Comparison of ENCODE assay signal across 1 cellular context in genomic region chr20:35447082-35447789, GRCh38.
TF ChIP-seq lines count a peak whose summit lies in the region.

No MANE protein-coding gene starts in this region.

TF ChIP-seq in HepG2, 621 proteins besides CTCF, POLR2A, EP300 and RAD21 (continued from another document and continues in another):
- TF ChIP-seq, protein P1, sequence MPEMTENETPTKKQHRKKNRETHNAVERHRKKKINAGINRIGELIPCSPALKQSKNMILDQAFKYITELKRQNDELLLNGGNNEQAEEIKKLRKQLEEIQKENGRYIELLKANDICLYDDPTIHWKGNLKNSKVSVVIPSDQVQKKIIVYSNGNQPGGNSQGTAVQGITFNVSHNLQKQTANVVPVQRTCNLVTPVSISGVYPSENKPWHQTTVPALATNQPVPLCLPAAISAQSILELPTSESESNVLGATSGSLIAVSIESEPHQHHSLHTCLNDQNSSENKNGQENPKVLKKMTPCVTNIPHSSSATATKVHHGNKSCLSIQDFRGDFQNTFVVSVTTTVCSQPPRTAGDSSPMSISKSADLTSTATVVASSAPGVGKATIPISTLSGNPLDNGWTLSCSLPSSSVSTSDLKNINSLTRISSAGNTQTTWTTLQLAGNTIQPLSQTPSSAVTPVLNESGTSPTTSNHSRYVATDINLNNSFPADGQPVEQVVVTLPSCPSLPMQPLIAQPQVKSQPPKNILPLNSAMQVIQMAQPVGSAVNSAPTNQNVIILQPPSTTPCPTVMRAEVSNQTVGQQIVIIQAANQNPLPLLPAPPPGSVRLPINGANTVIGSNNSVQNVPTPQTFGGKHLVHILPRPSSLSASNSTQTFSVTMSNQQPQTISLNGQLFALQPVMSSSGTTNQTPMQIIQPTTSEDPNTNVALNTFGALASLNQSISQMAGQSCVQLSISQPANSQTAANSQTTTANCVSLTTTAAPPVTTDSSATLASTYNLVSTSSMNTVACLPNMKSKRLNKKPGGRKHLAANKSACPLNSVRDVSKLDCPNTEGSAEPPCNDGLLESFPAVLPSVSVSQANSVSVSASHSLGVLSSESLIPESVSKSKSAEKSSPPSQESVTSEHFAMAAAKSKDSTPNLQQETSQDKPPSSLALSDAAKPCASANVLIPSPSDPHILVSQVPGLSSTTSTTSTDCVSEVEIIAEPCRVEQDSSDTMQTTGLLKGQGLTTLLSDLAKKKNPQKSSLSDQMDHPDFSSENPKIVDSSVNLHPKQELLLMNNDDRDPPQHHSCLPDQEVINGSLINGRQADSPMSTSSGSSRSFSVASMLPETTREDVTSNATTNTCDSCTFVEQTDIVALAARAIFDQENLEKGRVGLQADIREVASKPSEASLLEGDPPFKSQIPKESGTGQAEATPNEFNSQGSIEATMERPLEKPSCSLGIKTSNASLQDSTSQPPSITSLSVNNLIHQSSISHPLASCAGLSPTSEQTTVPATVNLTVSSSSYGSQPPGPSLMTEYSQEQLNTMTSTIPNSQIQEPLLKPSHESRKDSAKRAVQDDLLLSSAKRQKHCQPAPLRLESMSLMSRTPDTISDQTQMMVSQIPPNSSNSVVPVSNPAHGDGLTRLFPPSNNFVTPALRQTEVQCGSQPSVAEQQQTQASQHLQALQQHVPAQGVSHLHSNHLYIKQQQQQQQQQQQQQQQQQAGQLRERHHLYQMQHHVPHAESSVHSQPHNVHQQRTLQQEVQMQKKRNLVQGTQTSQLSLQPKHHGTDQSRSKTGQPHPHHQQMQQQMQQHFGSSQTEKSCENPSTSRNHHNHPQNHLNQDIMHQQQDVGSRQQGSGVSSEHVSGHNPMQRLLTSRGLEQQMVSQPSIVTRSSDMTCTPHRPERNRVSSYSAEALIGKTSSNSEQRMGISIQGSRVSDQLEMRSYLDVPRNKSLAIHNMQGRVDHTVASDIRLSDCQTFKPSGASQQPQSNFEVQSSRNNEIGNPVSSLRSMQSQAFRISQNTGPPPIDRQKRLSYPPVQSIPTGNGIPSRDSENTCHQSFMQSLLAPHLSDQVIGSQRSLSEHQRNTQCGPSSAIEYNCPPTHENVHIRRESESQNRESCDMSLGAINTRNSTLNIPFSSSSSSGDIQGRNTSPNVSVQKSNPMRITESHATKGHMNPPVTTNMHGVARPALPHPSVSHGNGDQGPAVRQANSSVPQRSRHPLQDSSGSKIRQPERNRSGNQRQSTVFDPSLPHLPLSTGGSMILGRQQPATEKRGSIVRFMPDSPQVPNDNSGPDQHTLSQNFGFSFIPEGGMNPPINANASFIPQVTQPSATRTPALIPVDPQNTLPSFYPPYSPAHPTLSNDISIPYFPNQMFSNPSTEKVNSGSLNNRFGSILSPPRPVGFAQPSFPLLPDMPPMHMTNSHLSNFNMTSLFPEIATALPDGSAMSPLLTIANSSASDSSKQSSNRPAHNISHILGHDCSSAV (CRISPR knock-in tag; IDR thresholded peaks at IDR 0.05; ENCODE audit: borderline replicate concordance) = no peak
- TF ChIP-seq HIVEP1 (CRISPR knock-in tag; IDR thresholded peaks at IDR 0.05) (no peak), MATR3 (CRISPR knock-in tag; IDR thresholded peaks at IDR 0.05) (no peak), DZIP1 (CRISPR knock-in tag; IDR thresholded peaks at IDR 0.05) (no peak), ZBTB3 (CRISPR knock-in tag; IDR thresholded peaks at IDR 0.05; ENCODE audit: borderline replicate concordance, low read depth) (no peak), POLR2AphosphoS2 (IDR thresholded peaks at IDR 0.05; ENCODE audit: low read depth, low read length) (no peak), ZNF138 (CRISPR knock-in tag; IDR thresholded peaks at IDR 0.05; ENCODE audit: low read depth) (no peak), ZBTB46 (CRISPR knock-in tag; IDR thresholded peaks at IDR 0.05; ENCODE audit: borderline replicate concordance) (no peak), AFF4 (CRISPR knock-in tag; IDR thresholded peaks at IDR 0.05) (no peak), RFX1 (IDR thresholded peaks at IDR 0.05) (no peak), ARNT2 (CRISPR knock-in tag; IDR thresholded peaks at IDR 0.05; ENCODE audit: low read depth) (0 out of 2 replicates have a peak, but pooled peaks have one; percentile 49), ARHGAP35 (CRISPR knock-in tag; IDR thresholded peaks at IDR 0.05; ENCODE audit: borderline replicate concordance) (no peak), MIER2 (CRISPR knock-in tag; IDR thresholded peaks at IDR 0.05) (peak; percentile 66; the same call in 1 of the 2 replicates), ZNF652 (CRISPR knock-in tag; IDR thresholded peaks at IDR 0.05; ENCODE audit: borderline replicate concordance, low read depth) (no peak), ZNF782 (CRISPR knock-in tag; IDR thresholded peaks at IDR 0.05; ENCODE audit: borderline replicate concordance) (no peak), NR2C2 (CRISPR knock-in tag; IDR thresholded peaks at IDR 0.05; ENCODE audit: borderline replicate concordance) (peak; percentile 26; the same call in 1 of the 2 replicates), ZNF180 (CRISPR knock-in tag; IDR thresholded peaks at IDR 0.05; ENCODE audit: borderline replicate concordance, low read depth) (no peak), BCL6 (CRISPR knock-in tag; IDR thresholded peaks at IDR 0.05) (peak; percentile 13; the same call in 1 of the 2 replicates), ZNF17 (CRISPR knock-in tag; IDR thresholded peaks at IDR 0.05) (no peak), ZNF232 (CRISPR knock-in tag; IDR thresholded peaks at IDR 0.05; ENCODE audit: borderline replicate concordance) (no peak), HOXD1 (CRISPR knock-in tag; IDR thresholded peaks at IDR 0.05) (no peak), ZBTB1 (CRISPR knock-in tag; IDR thresholded peaks at IDR 0.05; ENCODE audit: borderline replicate concordance) (no peak), EEA1 (CRISPR knock-in tag; IDR thresholded peaks at IDR 0.05; ENCODE audit: borderline replicate concordance) (no peak), ZNF740 (CRISPR knock-in tag; IDR thresholded peaks at IDR 0.05) (no peak), ZNF83 (CRISPR knock-in tag; IDR thresholded peaks at IDR 0.05; ENCODE audit: borderline replicate concordance) (no peak)
- TF ChIP-seq, protein P2, sequence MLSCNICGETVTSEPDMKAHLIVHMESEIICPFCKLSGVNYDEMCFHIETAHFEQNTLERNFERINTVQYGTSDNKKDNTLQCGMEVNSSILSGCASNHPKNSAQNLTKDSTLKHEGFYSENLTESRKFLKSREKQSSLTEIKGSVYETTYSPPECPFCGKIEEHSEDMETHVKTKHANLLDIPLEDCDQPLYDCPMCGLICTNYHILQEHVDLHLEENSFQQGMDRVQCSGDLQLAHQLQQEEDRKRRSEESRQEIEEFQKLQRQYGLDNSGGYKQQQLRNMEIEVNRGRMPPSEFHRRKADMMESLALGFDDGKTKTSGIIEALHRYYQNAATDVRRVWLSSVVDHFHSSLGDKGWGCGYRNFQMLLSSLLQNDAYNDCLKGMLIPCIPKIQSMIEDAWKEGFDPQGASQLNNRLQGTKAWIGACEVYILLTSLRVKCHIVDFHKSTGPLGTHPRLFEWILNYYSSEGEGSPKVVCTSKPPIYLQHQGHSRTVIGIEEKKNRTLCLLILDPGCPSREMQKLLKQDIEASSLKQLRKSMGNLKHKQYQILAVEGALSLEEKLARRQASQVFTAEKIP (CRISPR knock-in tag; IDR thresholded peaks at IDR 0.05; ENCODE audit: borderline replicate concordance) = no peak
- TF ChIP-seq, protein P3, sequence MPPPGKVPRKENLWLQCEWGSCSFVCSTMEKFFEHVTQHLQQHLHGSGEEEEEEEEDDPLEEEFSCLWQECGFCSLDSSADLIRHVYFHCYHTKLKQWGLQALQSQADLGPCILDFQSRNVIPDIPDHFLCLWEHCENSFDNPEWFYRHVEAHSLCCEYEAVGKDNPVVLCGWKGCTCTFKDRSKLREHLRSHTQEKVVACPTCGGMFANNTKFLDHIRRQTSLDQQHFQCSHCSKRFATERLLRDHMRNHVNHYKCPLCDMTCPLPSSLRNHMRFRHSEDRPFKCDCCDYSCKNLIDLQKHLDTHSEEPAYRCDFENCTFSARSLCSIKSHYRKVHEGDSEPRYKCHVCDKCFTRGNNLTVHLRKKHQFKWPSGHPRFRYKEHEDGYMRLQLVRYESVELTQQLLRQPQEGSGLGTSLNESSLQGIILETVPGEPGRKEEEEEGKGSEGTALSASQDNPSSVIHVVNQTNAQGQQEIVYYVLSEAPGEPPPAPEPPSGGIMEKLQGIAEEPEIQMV (CRISPR knock-in tag; IDR thresholded peaks at IDR 0.05; ENCODE audit: low read depth) = 0 out of 2 replicates have a peak, but pooled peaks have one; percentile 60
- TF ChIP-seq, protein P4, sequence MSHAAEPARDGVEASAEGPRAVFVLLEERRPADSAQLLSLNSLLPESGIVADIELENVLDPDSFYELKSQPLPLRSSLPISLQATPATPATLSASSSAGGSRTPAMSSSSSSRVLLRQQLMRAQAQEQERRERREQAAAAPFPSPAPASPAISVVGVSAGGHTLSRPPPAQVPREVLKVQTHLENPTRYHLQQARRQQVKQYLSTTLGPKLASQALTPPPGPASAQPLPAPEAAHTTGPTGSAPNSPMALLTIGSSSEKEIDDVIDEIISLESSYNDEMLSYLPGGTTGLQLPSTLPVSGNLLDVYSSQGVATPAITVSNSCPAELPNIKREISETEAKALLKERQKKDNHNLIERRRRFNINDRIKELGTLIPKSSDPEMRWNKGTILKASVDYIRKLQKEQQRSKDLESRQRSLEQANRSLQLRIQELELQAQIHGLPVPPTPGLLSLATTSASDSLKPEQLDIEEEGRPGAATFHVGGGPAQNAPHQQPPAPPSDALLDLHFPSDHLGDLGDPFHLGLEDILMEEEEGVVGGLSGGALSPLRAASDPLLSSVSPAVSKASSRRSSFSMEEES (CRISPR knock-in tag; IDR thresholded peaks at IDR 0.05) = 0 out of 2 replicates have a peak, but pooled peaks have one; percentile 36
- TF ChIP-seq, protein P5, sequence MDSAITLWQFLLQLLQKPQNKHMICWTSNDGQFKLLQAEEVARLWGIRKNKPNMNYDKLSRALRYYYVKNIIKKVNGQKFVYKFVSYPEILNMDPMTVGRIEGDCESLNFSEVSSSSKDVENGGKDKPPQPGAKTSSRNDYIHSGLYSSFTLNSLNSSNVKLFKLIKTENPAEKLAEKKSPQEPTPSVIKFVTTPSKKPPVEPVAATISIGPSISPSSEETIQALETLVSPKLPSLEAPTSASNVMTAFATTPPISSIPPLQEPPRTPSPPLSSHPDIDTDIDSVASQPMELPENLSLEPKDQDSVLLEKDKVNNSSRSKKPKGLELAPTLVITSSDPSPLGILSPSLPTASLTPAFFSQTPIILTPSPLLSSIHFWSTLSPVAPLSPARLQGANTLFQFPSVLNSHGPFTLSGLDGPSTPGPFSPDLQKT (CRISPR knock-in tag; IDR thresholded peaks at IDR 0.05; ENCODE audit: borderline replicate concordance) = no peak
